ENCODE assay signal across 8 cellular contexts in genomic region chr12:43776498-43776897, GRCh38. TPM values are rescaled to one million over a fixed set of nuclear protein-coding genes. Genes with fewer than 3 reads are reported as not detected.
A peak's percentile ranks its signal among the peaks of the same experiment; 100 is the strongest.
DNase-seq lines count a peak whose midpoint lies in the region; ATAC-seq and TF ChIP-seq lines count a peak whose summit lies in the region.

No MANE protein-coding gene starts in this region.

- ATAC-seq in GM19324 (IDR thresholded peaks at IDR 0.05; ENCODE audit: low FRiP score, unreplicated experiment): no peak

- POLR2A ChIA-PET in AG04450 (lab: Yijun Ruan, JAX): interaction anchor here (1.3 kb wide), 1 partner anchor 106 kb away, joined by 3 read pairs; no protein-coding TSS in a partner anchor

- H3K4me1 Mint-ChIP-seq in chondrocyte (ENCODE audit: low read depth) (no peaks in the 10 kb centered on the region), progenitor cell of endocrine pancreas (ENCODE audit: low read depth) (no peaks in the 10 kb centered on the region)
- H3K4me1 Mint-ChIP-seq in T-helper 2 cell treated with Interferon-gamma antibody and Interleukin-4, amounts not matched to agents 5 μg/mL and 100 μg/mL, for 36 hours (ENCODE audit: low read depth): no peaks in the 10 kb centered on the region

- no peaks in the 10 kb centered on the region for H3K9me3 Mint-ChIP-seq in chondrocyte (ENCODE audit: low read depth)
- H3K9me3 Mint-ChIP-seq in progenitor cell of endocrine pancreas (ENCODE audit: low read depth): no peaks in the 10 kb centered on the region
- H3K9me3 Mint-ChIP-seq in T-helper 2 cell treated with Interferon-gamma antibody and Interleukin-4, amounts not matched to agents 5 μg/mL and 100 μg/mL, for 36 hours: no peaks in the 10 kb centered on the region

- H3K4me3 Mint-ChIP-seq in chondrocyte (ENCODE audit: unreplicated experiment) (no peak overlapping the region), progenitor cell of endocrine pancreas (ENCODE audit: low read depth) (no peak overlapping the region)
- no peak overlapping the region for H3K4me3 Mint-ChIP-seq in T-helper 2 cell treated with Interferon-gamma antibody and Interleukin-4, amounts not matched to agents 5 μg/mL and 100 μg/mL, for 36 hours

- TF ChIP-seq CTCF in AG04450 (IDR thresholded peaks at IDR 0.05; ENCODE audit: low read depth, low read length) (peak; percentile 48), GM10266 (IDR thresholded peaks at IDR 0.05; ENCODE audit: control insufficient read depth, insufficient read depth, low read depth, missing control alignments) (peak; percentile 35), chondrocyte (IDR thresholded peaks at IDR 0.05) (peak; percentile 78), progenitor cell of endocrine pancreas (IDR thresholded peaks at IDR 0.05; ENCODE audit: unreplicated experiment) (peak; percentile 62)

- CTCF ChIA-PET in AG04450 (lab: Charles Lee): interaction anchor here (1.5 to 3.2 kb wide), 3 partner anchors 8 to 107 kb away, joined by 5 to 101 read pairs (median 17); no protein-coding TSS in a partner anchor

- H3K27ac ChIP-seq in AG04450 (ENCODE audit: low read depth, low read length): no peak overlapping the region

- H3K36me3 Mint-ChIP-seq in chondrocyte (ENCODE audit: low read depth) (no peaks in the 10 kb centered on the region), progenitor cell of endocrine pancreas (ENCODE audit: insufficient read depth) (no peaks in the 10 kb centered on the region)
- peaks cover 21% of the 10 kb centered on the region for H3K36me3 Mint-ChIP-seq in T-helper 2 cell treated with Interferon-gamma antibody and Interleukin-4, amounts not matched to agents 5 μg/mL and 100 μg/mL, for 36 hours (ENCODE audit: low read depth)

- H3K9me3 ChIP-seq in AG04450 (ENCODE audit: control insufficient read depth, insufficient read depth, low read length): no peaks in the 10 kb centered on the region

- H3K27ac Mint-ChIP-seq in chondrocyte (ENCODE audit: unreplicated experiment) (no peak overlapping the region), progenitor cell of endocrine pancreas (no peak overlapping the region)
- no peak overlapping the region for H3K27ac Mint-ChIP-seq in T-helper 2 cell treated with Interferon-gamma antibody and Interleukin-4, amounts not matched to agents 5 μg/mL and 100 μg/mL, for 36 hours

- H3K4me3 ChIP-seq in AG04450 (ENCODE audit: low read depth, low read length): no peak overlapping the region

- no peak for DNase-seq in AG04450 (ENCODE audit: low read depth, low spot score)
- DNase-seq in GM10266 (ENCODE audit: extremely low spot score): no peak
- peak; percentile 11 for DNase-seq in NCI-H146 treated with DMSO at 0.1 percent for 48 hours (lab: John Stamatoyannopoulos, UW; ENCODE audit: unreplicated experiment)
- DNase-seq in chondrocyte (ENCODE audit: low spot score): no peak
- DNase-seq in progenitor cell of endocrine pancreas (ENCODE audit: low spot score, unreplicated experiment): no peak
- DNase-seq in T-helper 2 cell treated with Interferon-gamma antibody and Interleukin-4, amounts not matched to agents 5 μg/mL and 100 μg/mL, for 36 hours (ENCODE audit: low spot score): no peak
- DNase-seq in stimulated activated CD4-positive, alpha-beta T cell treated with anti-CD3 and anti-CD28 coated beads, Interleukin-1b, Interleukin-23, amount 100 ng/mL, for 48 hours: no peak

- H3K27me3 Mint-ChIP-seq in chondrocyte (ENCODE audit: low read depth) (no peaks in the 10 kb centered on the region), progenitor cell of endocrine pancreas (no peaks in the 10 kb centered on the region)
- H3K27me3 Mint-ChIP-seq in T-helper 2 cell treated with Interferon-gamma antibody and Interleukin-4, amounts not matched to agents 5 μg/mL and 100 μg/mL, for 36 hours (ENCODE audit: low read depth): no peaks in the 10 kb centered on the region

- no peaks in the 10 kb centered on the region for H3K27me3 ChIP-seq in AG04450 (ENCODE audit: control insufficient read depth, insufficient read depth, low read length)

RNA-seq across cellular contexts. Expression of gene IRAK4, which starts 17.7 kb away (rescaled TPM):
- polyA plus RNA-seq in AG04450 (2011; rRNA removed): 20.6 and 29.4 TPM in 2 replicates
- 9.1 and 18.2 TPM in 2 replicates for polyA minus RNA-seq in AG04450 (2011; rRNA and poly(A)+ RNA removed)
- total RNA-seq in chondrocyte (6.5 to 7.5 TPM (median 7.3 TPM) in 3 replicates), progenitor cell of endocrine pancreas (7.5 and 8.5 TPM in 2 replicates)

RNA-seq across cellular contexts. Expression of gene PUS7L, which starts 17.9 kb away (rescaled TPM):
- 9.1 and 15.2 TPM in 2 replicates for polyA plus RNA-seq in AG04450 (2011; rRNA removed)
- 15.0 and 23.5 TPM in 2 replicates for polyA minus RNA-seq in AG04450 (2011; rRNA and poly(A)+ RNA removed)
- total RNA-seq in chondrocyte (6.9 to 14.1 TPM (median 7.7 TPM) in 3 replicates), progenitor cell of endocrine pancreas (10.6 and 14.4 TPM in 2 replicates)

RNA-seq across cellular contexts. Expression of gene TWF1, which starts 29.6 kb away (rescaled TPM):
- 101 and 147 TPM in 2 replicates for polyA plus RNA-seq in AG04450 (2011; rRNA removed)
- polyA minus RNA-seq in AG04450 (2011; rRNA and poly(A)+ RNA removed): 36.7 and 88.3 TPM in 2 replicates
- total RNA-seq in chondrocyte: 78.3 to 95.3 TPM (median 91.6 TPM) in 3 replicates
- total RNA-seq in progenitor cell of endocrine pancreas: 58.4 and 61.4 TPM in 2 replicates

RNA-seq across cellular contexts. Expression of gene TMEM117, which starts 59.4 kb away (rescaled TPM):
- polyA plus RNA-seq in AG04450 (2011; rRNA removed): 11.3 and 15.4 TPM in 2 replicates
- 4.2 and 6.0 TPM in 2 replicates for polyA minus RNA-seq in AG04450 (2011; rRNA and poly(A)+ RNA removed)
- total RNA-seq in chondrocyte (15.5 to 20.0 TPM (median 15.5 TPM) in 3 replicates), progenitor cell of endocrine pancreas (8.9 and 11.6 TPM in 2 replicates)
